In genomic region chr17:41728056-41728455, GRCh38 we compare ENCODE assay signal across 29 cellular contexts. TPM values are rescaled to one million over a fixed set of nuclear protein-coding genes. Genes with fewer than 3 reads are reported as not detected.
A peak's percentile ranks its signal among the peaks of the same experiment; 100 is the strongest.
DNase-seq lines count a peak whose midpoint lies in the region; ATAC-seq, FAIRE-seq and TF ChIP-seq lines count a peak whose summit lies in the region.
"Had no signal": no experiment of that assay in that cellular context is flagged by ENCODE, and none has a peak within 500 bp of the region (broad histone marks: within the 10 kb centered on the region; RNA-seq: fewer than 3 reads in every experiment).

No MANE protein-coding gene starts in this region.

- ATAC-seq in activated B cell treated with CpG ODN at 0.5 μM for 24 hours (ENCODE audit: low read depth), result peak; percentile 42
- ATAC-seq in stimulated activated effector memory CD8-positive, alpha-beta T cell treated with anti-CD3 and anti-CD28 coated beads, Interleukin-12 subunit alpha, Interleukin-12 subunit beta, amount 100 ng/mL, for 72 hours, result no peak
- ATAC-seq: CD8-positive, alpha-beta T cell; GM12878 had no signal

- DNase-seq in NCI-H2107 treated with DMSO at 0.1 percent for 48 hours (lab: John Stamatoyannopoulos, UW; ENCODE audit: unreplicated experiment) (peak; percentile 54), NCI-H2107 (lab: John Stamatoyannopoulos, UW) (no peak), HTR-8/SVneo (ENCODE audit: insufficient read length, low spot score) (no peak), activated B cell treated with CpG ODN at 0.5 μM for 24 hours (no peak), OCI-M1 (lab: John Stamatoyannopoulos, UW) (no peak), NCI-H82 treated with DMSO at 0.1 percent for 48 hours (lab: John Stamatoyannopoulos, UW; ENCODE audit: unreplicated experiment) (no peak)
- no peak for DNase-seq in stimulated activated effector memory CD8-positive, alpha-beta T cell treated with anti-CD3 and anti-CD28 coated beads, Interleukin-12 subunit alpha, Interleukin-12 subunit beta, amount 100 ng/mL, for 72 hours (ENCODE audit: low spot score in 2 of 2)
- DNase-seq in CD4-positive, alpha-beta memory T cell, result no peak
- DNase-seq: C1 segment of cervical spinal cord; Caco-2; CD8-positive, alpha-beta T cell; EL; GDM1; GOT3; HCEC 1CT; MV-4-11; NCI-H1105 treated with DMSO at 0.1 percent for 48 hours; NCI-H187; NCI-H2081 treated with DMSO at 0.1 percent for 48 hours; NCI-H526 treated with DMSO at 0.1 percent for 48 hours; Peyer's patch; SIG-M5 had no signal

- no peaks in the 10 kb centered on the region for H3K9me3 Mint-ChIP-seq in activated B cell treated with CpG ODN at 0.5 μM for 24 hours
- no peaks in the 10 kb centered on the region for H3K9me3 Mint-ChIP-seq in stimulated activated effector memory CD8-positive, alpha-beta T cell treated with anti-CD3 and anti-CD28 coated beads, Interleukin-12 subunit alpha, Interleukin-12 subunit beta, amount 100 ng/mL, for 72 hours
- peaks cover 0 to 2% (median 0%) of the 10 kb centered on the region in 8 donors for H3K9me3 Mint-ChIP-seq in CD4-positive, alpha-beta memory T cell
- H3K9me3 Mint-ChIP-seq: CD8-positive, alpha-beta T cell; T-helper 1 cell treated with Interleukin-12 subunit alpha and Interleukin-12 subunit beta and Interleukin-4 antibody, amounts not matched to agents 30 μg/mL and 1 μg/mL, for 36 hours had no signal

- no peaks in the 10 kb centered on the region for H3K36me3 Mint-ChIP-seq in activated B cell treated with CpG ODN at 0.5 μM for 24 hours (ENCODE audit: low read depth)
- H3K36me3 Mint-ChIP-seq in stimulated activated effector memory CD8-positive, alpha-beta T cell treated with anti-CD3 and anti-CD28 coated beads, Interleukin-12 subunit alpha, Interleukin-12 subunit beta, amount 100 ng/mL, for 72 hours, result no peaks in the 10 kb centered on the region
- no peaks in the 10 kb centered on the region for H3K36me3 Mint-ChIP-seq in CD4-positive, alpha-beta memory T cell
- H3K36me3 Mint-ChIP-seq: CD8-positive, alpha-beta T cell had no signal

- H3K27ac ChIP-seq in CD4-positive, alpha-beta memory T cell (ENCODE audit: low read depth, low read length), result no peak overlapping the region
- H3K27ac ChIP-seq: Peyer's patch, SK-N-MC had no signal

- no peak for TF ChIP-seq CTCF in activated B cell treated with CpG ODN at 0.5 μM for 24 hours (IDR thresholded peaks at IDR 0.05)

- H3K4me1 ChIP-seq in CD4-positive, alpha-beta memory T cell (ENCODE audit: insufficient read depth, low read length), result no peaks in the 10 kb centered on the region
- H3K4me1 ChIP-seq: Caco-2, Peyer's patch had no signal

- H3K4me3 ChIP-seq in CD4-positive, alpha-beta memory T cell (ENCODE audit: low read length in 2 of 2), result no peak overlapping the region
- H3K4me3 ChIP-seq: GM12878, Peyer's patch, SK-N-MC had no signal

- H3K27me3 ChIP-seq in CD4-positive, alpha-beta memory T cell (ENCODE audit: insufficient read depth, low read length), result no peaks in the 10 kb centered on the region
- H3K27me3 ChIP-seq: Peyer's patch had no signal

- FAIRE-seq in HTR-8/SVneo (lab: Jason Lieb, UNC), result peak; percentile 71
- FAIRE-seq: GM12878 had no signal

- H3K36me3 ChIP-seq in CD4-positive, alpha-beta memory T cell (ENCODE audit: insufficient read depth, low read length), result no peaks in the 10 kb centered on the region
- H3K36me3 ChIP-seq: Peyer's patch had no signal

- POLR2A ChIA-PET in activated B cell treated with CpG ODN at 0.5 μM for 24 hours (lab: Charles Lee), result interaction anchor here (0.6 kb wide), 1 partner anchor 13 kb away, joined by 3 read pairs; no protein-coding TSS in a partner anchor
- POLR2A ChIA-PET in CD4-positive, alpha-beta memory T cell (lab: Charles Lee; ENCODE audit: partially characterized antibody), result no interaction called here

- H3K4me1 Mint-ChIP-seq in activated B cell treated with CpG ODN at 0.5 μM for 24 hours, result peaks cover 9% of the 10 kb centered on the region
- H3K4me1 Mint-ChIP-seq in stimulated activated effector memory CD8-positive, alpha-beta T cell treated with anti-CD3 and anti-CD28 coated beads, Interleukin-12 subunit alpha, Interleukin-12 subunit beta, amount 100 ng/mL, for 72 hours, result no peaks in the 10 kb centered on the region
- H3K4me1 Mint-ChIP-seq in CD4-positive, alpha-beta memory T cell, result no peaks in the 10 kb centered on the region

- H3K27ac Mint-ChIP-seq in activated B cell treated with CpG ODN at 0.5 μM for 24 hours, result no peak overlapping the region
- H3K27ac Mint-ChIP-seq in stimulated activated effector memory CD8-positive, alpha-beta T cell treated with anti-CD3 and anti-CD28 coated beads, Interleukin-12 subunit alpha, Interleukin-12 subunit beta, amount 100 ng/mL, for 72 hours, result peak overlapping the region; percentile 67
- H3K27ac Mint-ChIP-seq in CD4-positive, alpha-beta memory T cell, result no peak overlapping the region
- H3K27ac Mint-ChIP-seq: CD8-positive, alpha-beta T cell; T-helper 1 cell treated with Interleukin-12 subunit alpha and Interleukin-12 subunit beta and Interleukin-4 antibody, amounts not matched to agents 30 μg/mL and 1 μg/mL, for 36 hours had no signal

- H3K9me3 ChIP-seq in CD4-positive, alpha-beta memory T cell (ENCODE audit: control insufficient read depth in 1 of 2, low read length in 2 of 2), result no peaks in the 10 kb centered on the region
- H3K9me3 ChIP-seq: Caco-2, Peyer's patch had no signal

- CTCF ChIA-PET in activated B cell treated with CpG ODN at 0.5 μM for 24 hours (lab: Charles Lee), result no interaction called here
- CTCF ChIA-PET in CD4-positive, alpha-beta memory T cell (lab: Charles Lee; ENCODE audit: partially characterized antibody), result no interaction called here

- H3K4me3 Mint-ChIP-seq in activated B cell treated with CpG ODN at 0.5 μM for 24 hours, result no peak overlapping the region
- no peak overlapping the region for H3K4me3 Mint-ChIP-seq in stimulated activated effector memory CD8-positive, alpha-beta T cell treated with anti-CD3 and anti-CD28 coated beads, Interleukin-12 subunit alpha, Interleukin-12 subunit beta, amount 100 ng/mL, for 72 hours
- H3K4me3 Mint-ChIP-seq in CD4-positive, alpha-beta memory T cell, result no peak overlapping the region
- H3K4me3 Mint-ChIP-seq: CD8-positive, alpha-beta T cell; T-helper 1 cell treated with Interleukin-12 subunit alpha and Interleukin-12 subunit beta and Interleukin-4 antibody, amounts not matched to agents 30 μg/mL and 1 μg/mL, for 36 hours had no signal

- intact Hi-C loops in activated B cell treated with CpG ODN at 0.5 μM for 24 hours (cut with micrococcal nuclease), result no loop called here
- intact Hi-C loops in CD4-positive, alpha-beta memory T cell (cut with micrococcal nuclease), result no loop called here

- H3K27me3 Mint-ChIP-seq in activated B cell treated with CpG ODN at 0.5 μM for 24 hours, result peaks cover 25% of the 10 kb centered on the region
- peaks cover 23 to 37% of the 10 kb centered on the region in 2 donors for H3K27me3 Mint-ChIP-seq in CD4-positive, alpha-beta memory T cell

RNA-seq across cellular contexts. Expression of gene HAP1, which starts 6.4 kb away (rescaled TPM):
- total RNA-seq in activated B cell treated with CpG ODN at 0.5 μM for 24 hours, result 0.10 and 0.11 TPM in 2 replicates
- under 1 TPM; 0.29 to 0.33 TPM for total RNA-seq in CD4-positive, alpha-beta memory T cell
- not detected for polyA plus RNA-seq in CD4-positive, alpha-beta memory T cell
- total RNA-seq: CD8-positive, alpha-beta T cell; GM12878; LHCN-M2 had no signal
- polyA plus RNA-seq: GM12878 had no signal

RNA-seq across cellular contexts. Expression of gene GAST, which starts 15.9 kb away (rescaled TPM):
- total RNA-seq in activated B cell treated with CpG ODN at 0.5 μM for 24 hours, result not detected in 2 replicates
- total RNA-seq in CD4-positive, alpha-beta memory T cell, result not detected
- not detected for polyA plus RNA-seq in CD4-positive, alpha-beta memory T cell
- total RNA-seq: A172; CD8-positive, alpha-beta T cell; GM12878; LHCN-M2; MCF 10A; NCI-H460; Peyer's patch had no signal
- polyA plus RNA-seq: GM12878 had no signal

RNA-seq across cellular contexts. Expression of gene EIF1, which starts 39.4 kb away (rescaled TPM):
- total RNA-seq in activated B cell treated with CpG ODN at 0.5 μM for 24 hours, result 843 and 900 TPM in 2 replicates
- total RNA-seq in CD4-positive, alpha-beta memory T cell, result 100 to 1,000 TPM; 776 to 839 TPM
- 1,000 to 10,000 TPM; 1,081 to 1,611 TPM for polyA plus RNA-seq in CD4-positive, alpha-beta memory T cell

RNA-seq across cellular contexts. Expression of gene JUP, which starts 58.5 kb away (rescaled TPM):
- total RNA-seq in activated B cell treated with CpG ODN at 0.5 μM for 24 hours, result 27.3 and 31.1 TPM in 2 replicates
- total RNA-seq in CD4-positive, alpha-beta memory T cell, result under 1 TPM in 1 of 2 experiments, not detected in 1; 0.15 TPM
- polyA plus RNA-seq in CD4-positive, alpha-beta memory T cell, result under 1 TPM in 1 of 2 donors, not detected in 1; 0.69 TPM
- total RNA-seq: LHCN-M2 had no signal
